In the genomic region with DNA sequence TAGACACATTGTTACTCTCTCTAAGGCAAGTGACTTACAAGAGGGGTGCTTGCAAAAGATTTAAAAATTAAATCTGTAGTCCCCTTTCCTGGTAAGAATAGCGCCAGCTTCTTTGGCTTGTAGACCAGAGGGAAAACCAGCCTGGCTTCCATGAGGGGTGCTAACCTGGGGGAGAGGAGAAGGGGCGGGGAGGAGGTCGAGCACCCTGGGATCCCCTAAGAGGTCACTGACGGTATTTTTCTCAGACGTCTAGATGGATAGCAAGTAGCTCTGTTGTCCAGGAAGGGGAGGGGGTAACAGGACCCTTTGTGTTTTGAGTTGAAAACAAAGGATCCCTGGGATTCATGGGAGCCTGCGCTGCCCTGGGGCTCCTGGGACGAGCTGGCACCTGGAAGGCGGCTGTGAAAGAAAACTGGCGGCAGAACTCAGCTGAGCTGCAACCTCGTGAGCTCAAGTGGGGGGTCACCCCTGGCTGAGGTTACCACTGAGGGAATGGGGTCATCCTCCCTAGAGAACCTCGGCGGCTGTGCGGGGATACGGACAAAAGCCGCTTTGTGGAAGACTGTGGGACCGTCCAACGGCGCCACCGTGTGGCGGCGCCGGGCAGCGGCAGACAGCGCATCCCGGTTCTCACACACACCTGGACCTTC, we compare ENCODE assay signal across 8 cellular contexts. TPM values are rescaled to one million over a fixed set of nuclear protein-coding genes. Genes with fewer than 3 reads are reported as not detected.
DNase-seq lines count a peak whose midpoint lies in the region; ATAC-seq and TF ChIP-seq lines count a peak whose summit lies in the region.

No MANE protein-coding gene starts in this region.

- peak overlapping the region; percentile 62 for H3K4me3 ChIP-seq in osteoblast (ENCODE audit: insufficient read depth, low read length)

- H3K27me3 ChIP-seq in osteoblast (ENCODE audit: insufficient read depth, low read length): no peaks in the 10 kb centered on the region

- no peaks in the 10 kb centered on the region for H3K9me3 ChIP-seq in osteoblast (ENCODE audit: low read depth, low read length)

- H3K79me2 ChIP-seq in osteoblast (ENCODE audit: insufficient read depth, low read length): no peaks in the 10 kb centered on the region

- H2AFZ ChIP-seq in osteoblast (ENCODE audit: low read length): peak overlapping the region; percentile 85

- peak overlapping the region; percentile 79 for H3K4me2 ChIP-seq in osteoblast (ENCODE audit: insufficient read depth, low read length)

- peak; percentile 81 for DNase-seq in Caki2 (ENCODE audit: low read depth)
- peak; percentile 33 for DNase-seq in OCI-M1 (lab: John Stamatoyannopoulos, UW)
- DNase-seq in activated T-helper 9 cell treated with anti-CD3 and anti-CD28 coated beads, Interleukin-2, amount 50 U/mL, for 16 hours (ENCODE audit: low read depth): peak; percentile 23
- DNase-seq in glomerular visceral epithelial cell (ENCODE audit: extremely low spot score): peak; percentile 70
- peak; percentile 86 for DNase-seq in osteoblast (ENCODE audit: insufficient read length, low spot score, missing footprints)
- peak; percentile 55 for DNase-seq in ureter (ENCODE audit: low spot score)

- ATAC-seq in GM19397 (IDR thresholded peaks at IDR 0.05; ENCODE audit: unreplicated experiment) (peak; percentile 81), HG03521 (IDR thresholded peaks at IDR 0.05; ENCODE audit: unreplicated experiment) (peak; percentile 65)

- no peaks in the 10 kb centered on the region for H3K36me3 ChIP-seq in osteoblast (ENCODE audit: insufficient read depth, low read length)

- in situ Hi-C loops in Caki2 (cut with HindIII; ENCODE audit: low pct_unique_long_range_greater_than_20kb, low sequenced_read_pairs): no loop called here

- peak overlapping the region; percentile 97 for H3K27ac ChIP-seq in osteoblast (ENCODE audit: low read depth, low read length)

- peak; percentile 94 for TF ChIP-seq CTCF in osteoblast (IDR thresholded peaks at IDR 0.05; ENCODE audit: extremely low read depth, low read depth, low read length)

- H3K4me1 ChIP-seq in osteoblast (ENCODE audit: insufficient read depth, low read length): peaks cover 52% of the 10 kb centered on the region

- no peaks in the 10 kb centered on the region for H4K20me1 ChIP-seq in osteoblast (ENCODE audit: insufficient read depth, low read length)

RNA-seq across cellular contexts. Expression of a gene that starts 37.8 kb away (rescaled TPM):
- total RNA-seq in Caki2 (2014; rRNA removed; shearing (Covaris generic); ENCODE audit: low replicate concordance): 71.3 and 125 TPM in 2 replicates
- total RNA-seq in osteoblast (35.8 and 40.7 TPM in 2 replicates), ureter (52.9 TPM)

RNA-seq across cellular contexts. Expression of a gene that starts 48.1 kb away (rescaled TPM):
- total RNA-seq in Caki2 (2014; rRNA removed; shearing (Covaris generic); ENCODE audit: low replicate concordance): 281 and 383 TPM in 2 replicates
- total RNA-seq in osteoblast (70.9 and 74.8 TPM in 2 replicates), ureter (2.3 TPM)

Comparison
In these comparisons a context has a peak if more than half of its experiments do, and no peak if none do; other contexts are left out.
1. Peak in every context shown above with its lines: DNase-seq, ATAC-seq, H3K4me3 ChIP-seq and H3K27ac ChIP-seq.
2. DNase-seq: peak in every context shown above with its lines; median percentile 86 in osteoblast; 81 in Caki2; 70 in glomerular visceral epithelial cell; 55 in ureter; 33 in OCI-M1; 23 in activated T-helper 9 cell treated with anti-CD3 and anti-CD28 coated beads, Interleukin-2, amount 50 U/mL, for 16 hours.
3. RNA of a gene that starts 48.1 kb away (total RNA-seq): 281 to 383 TPM in Caki2 and 70.9 to 74.8 TPM in osteoblast; 2.3 TPM in ureter (single experiment); every median in the first group is over 10 times any median in the second.